In the genomic region with DNA sequence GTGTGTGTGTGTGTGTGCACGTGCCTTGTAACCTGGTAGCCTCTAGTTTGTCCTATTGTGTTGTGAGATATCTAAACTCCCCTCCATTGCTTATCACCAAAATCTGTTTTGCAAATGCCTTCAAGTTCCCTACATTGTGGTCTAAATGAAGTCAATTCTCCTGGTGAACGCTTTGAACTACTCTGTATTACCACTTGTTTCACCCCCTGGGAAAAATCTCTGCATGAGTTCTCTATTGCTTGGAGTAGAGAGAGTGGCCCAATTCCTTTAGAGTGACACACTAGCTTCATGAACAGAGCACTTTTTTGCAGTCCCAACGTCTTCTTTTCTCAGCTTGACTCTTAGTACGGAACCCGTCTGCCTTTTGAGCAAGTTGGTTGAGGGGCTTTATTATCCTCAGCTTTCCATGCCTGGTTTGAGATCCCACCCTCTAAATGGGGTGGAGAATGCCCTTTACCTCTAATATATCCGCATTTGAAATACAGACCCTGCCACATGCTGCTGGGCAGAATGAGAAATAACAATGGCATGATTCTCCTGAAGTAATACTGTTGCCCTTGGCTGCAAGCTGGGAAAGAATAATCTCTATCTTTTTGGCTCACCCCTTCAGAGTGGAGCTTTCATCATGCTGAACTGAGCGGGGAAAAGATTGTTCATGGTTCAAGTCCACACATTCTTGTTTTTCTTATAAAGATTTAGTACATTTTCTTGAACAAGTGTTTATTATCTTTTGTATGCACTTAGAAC, we compare ENCODE assay signal across 26 cellular contexts.
DNase-seq lines count a peak whose midpoint lies in the region; ATAC-seq and TF ChIP-seq lines count a peak whose summit lies in the region.
"Had no signal": no experiment of that assay in that cellular context is flagged by ENCODE, and none has a peak within 500 bp of the region (broad histone marks: within the 10 kb centered on the region; RNA-seq: fewer than 3 reads in every experiment).

No MANE protein-coding gene starts in this region.

- H3K4me1 ChIP-seq in adipocyte (ENCODE audit: control insufficient read depth, insufficient read depth, low read length) = no peaks in the 10 kb centered on the region
- peaks cover 0 to 5% of the 10 kb centered on the region in 2 donors for H3K4me1 ChIP-seq in neuronal stem cell (ENCODE audit: control insufficient read depth in 2 of 2, insufficient read depth in 1 of 2, low read depth in 1 of 2, low read length in 2 of 2)
- H3K4me1 ChIP-seq: tibial artery had no signal

- no peak overlapping the region for H3K4ac ChIP-seq in neuronal stem cell (ENCODE audit: low read length)

- peak overlapping the region; percentile 82 for H2AFZ ChIP-seq in neuronal stem cell (ENCODE audit: low read length)
- H2AFZ ChIP-seq: hepatocyte had no signal

- no peak overlapping the region for H2AK5ac ChIP-seq in neuronal stem cell (ENCODE audit: low read depth, low read length)

- H3K27me3 ChIP-seq in H7 (ENCODE audit: control insufficient read depth, insufficient read depth, low read length) (no peaks in the 10 kb centered on the region), adipocyte (replicated peaks; ENCODE audit: control insufficient read depth, insufficient read depth, low read length) (no peaks in the 10 kb centered on the region), neuronal stem cell (ENCODE audit: control insufficient read depth in 3 of 3, insufficient read depth in 3 of 3, low read depth in 1 of 3, low read length in 3 of 3) (no peaks in the 10 kb centered on the region)
- H3K27me3 ChIP-seq: foreskin keratinocyte, hepatocyte, tibial artery had no signal

- no peak overlapping the region for H3K9ac ChIP-seq in adipocyte (ENCODE audit: low read length)
- no peak overlapping the region for H3K9ac ChIP-seq in neuronal stem cell (ENCODE audit: low read depth, low read length, poor library complexity)

- no peak overlapping the region for H3K18ac ChIP-seq in neuronal stem cell (ENCODE audit: low read length)

- no peaks in the 10 kb centered on the region for H3K27me3 Mint-ChIP-seq in stimulated activated naive CD8-positive, alpha-beta T cell treated with anti-CD3 and anti-CD28 coated beads, Interleukin-15, amount 100 ng/mL, for 72 hours
- H3K27me3 Mint-ChIP-seq: stimulated activated memory B cell treated with anti-CD40 and anti-IgM and Interleukin-4, amounts not matched to agents 10 μg/mL and 1 μg/mL and 100 μg/mL, for 72 hours had no signal

- H3K4me3 Mint-ChIP-seq in stimulated activated naive CD8-positive, alpha-beta T cell treated with anti-CD3 and anti-CD28 coated beads, Interleukin-15, amount 100 ng/mL, for 72 hours = no peak overlapping the region
- H3K4me3 Mint-ChIP-seq: activated CD8-positive, alpha-beta T cell treated with anti-CD3 and anti-CD28 coated beads, Interleukin-2, amount 10 ng/mL, durations not matched to agents 7 days and 5 days; CD8-positive, alpha-beta T cell; natural killer cell; stimulated activated memory B cell treated with anti-CD40 and anti-IgM and Interleukin-4, amounts not matched to agents 10 μg/mL and 1 μg/mL and 100 μg/mL, for 72 hours had no signal

- H3K4me2 ChIP-seq in neuronal stem cell (ENCODE audit: insufficient read depth, low read length, poor library complexity, severe bottlenecking) = no peak overlapping the region
- H3K4me2 ChIP-seq: hepatocyte had no signal

- no peaks in the 10 kb centered on the region for H3K79me1 ChIP-seq in neuronal stem cell (ENCODE audit: low read depth, low read length)

- H3K4me3 ChIP-seq in H7 (ENCODE audit: insufficient read depth, low read depth, low read length) (no peak overlapping the region), adipocyte (ENCODE audit: low read length) (no peak overlapping the region), fibroblast of the aortic adventitia (ENCODE audit: low read depth, low read length) (no peak overlapping the region), neuronal stem cell (ENCODE audit: low read length in 2 of 2) (no peak overlapping the region)
- H3K4me3 ChIP-seq: hepatocyte, tibial artery had no signal

- no peaks in the 10 kb centered on the region for H3K4me1 Mint-ChIP-seq in stimulated activated naive CD8-positive, alpha-beta T cell treated with anti-CD3 and anti-CD28 coated beads, Interleukin-15, amount 100 ng/mL, for 72 hours
- H3K4me1 Mint-ChIP-seq: natural killer cell; stimulated activated memory B cell treated with anti-CD40 and anti-IgM and Interleukin-4, amounts not matched to agents 10 μg/mL and 1 μg/mL and 100 μg/mL, for 72 hours had no signal

- DNase-seq in H7 = peak; percentile 12
- peak; percentile 76 for DNase-seq in adipocyte (ENCODE audit: low read depth)
- DNase-seq in fibroblast of the aortic adventitia (ENCODE audit: low read depth) = peak; percentile 78
- no peak for DNase-seq in neuronal stem cell (ENCODE audit: low spot score)
- DNase-seq in G401 (ENCODE audit: low spot score) = no peak
- no peak for DNase-seq in SKM-1 (lab: John Stamatoyannopoulos, UW; ENCODE audit: unreplicated experiment)
- no peak for DNase-seq in stimulated activated naive CD8-positive, alpha-beta T cell treated with anti-CD3 and anti-CD28 coated beads, Interleukin-15, amount 100 ng/mL, for 72 hours
- DNase-seq: activated CD8-positive, alpha-beta T cell treated with anti-CD3 and anti-CD28 coated beads, Interleukin-2, amount 10 ng/mL, durations not matched to agents 7 days and 5 days; activated naive CD4-positive, alpha-beta T cell; activated T-cell treated with anti-CD3 and anti-CD28 coated beads, Interleukin-2, amount 50 U/mL, for 1 hour; anterior cingulate cortex; CD8-positive, alpha-beta T cell; DMS53; foreskin keratinocyte; HCEC 1CT; left cardiac atrium; mesenchymal stem cell; natural killer cell; NCI-H1417 treated with DMSO at 0.1 percent for 48 hours; NCI-H526; tibial artery had no signal

- H3K27ac Mint-ChIP-seq in stimulated activated naive CD8-positive, alpha-beta T cell treated with anti-CD3 and anti-CD28 coated beads, Interleukin-15, amount 100 ng/mL, for 72 hours = no peak overlapping the region
- H3K27ac Mint-ChIP-seq: activated CD8-positive, alpha-beta T cell treated with anti-CD3 and anti-CD28 coated beads, Interleukin-2, amount 10 ng/mL, durations not matched to agents 7 days and 5 days; CD8-positive, alpha-beta T cell; natural killer cell; stimulated activated memory B cell treated with anti-CD40 and anti-IgM and Interleukin-4, amounts not matched to agents 10 μg/mL and 1 μg/mL and 100 μg/mL, for 72 hours had no signal

- no peak overlapping the region for H4K91ac ChIP-seq in neuronal stem cell (ENCODE audit: low read depth, low read length, poor library complexity)

- H2BK120ac ChIP-seq in neuronal stem cell (ENCODE audit: low read depth, low read length) = no peak overlapping the region

- peaks cover 10 to 19% of the 10 kb centered on the region in 2 donors for H3K9me3 Mint-ChIP-seq in stimulated activated naive CD8-positive, alpha-beta T cell treated with anti-CD3 and anti-CD28 coated beads, Interleukin-15, amount 100 ng/mL, for 72 hours
- H3K9me3 Mint-ChIP-seq: stimulated activated memory B cell treated with anti-CD40 and anti-IgM and Interleukin-4, amounts not matched to agents 10 μg/mL and 1 μg/mL and 100 μg/mL, for 72 hours had no signal

- in situ Hi-C loops in G401 (cut with HindIII; ENCODE audit: low sequenced_read_pairs) = no loop called here

- H3K14ac ChIP-seq in neuronal stem cell (ENCODE audit: low read length) = no peak overlapping the region

- no CpG with 5 or more reads among the region's 7 CpGs for WGBS in neuronal stem cell (ENCODE audit: extremely low coverage in 2 of 2, insufficient read length in 2 of 2, insufficient replicate concordance in 1 of 2), 2 donors

- TF ChIP-seq CTCF in fibroblast of the aortic adventitia (IDR thresholded peaks at IDR 0.05; ENCODE audit: insufficient read depth, low read length) = no peak

- no peak overlapping the region for H3K27ac ChIP-seq in neuronal stem cell (replicated peaks; ENCODE audit: low read length)
- H3K27ac ChIP-seq: foreskin keratinocyte, hepatocyte, tibial artery had no signal

- no peak overlapping the region for H4K8ac ChIP-seq in neuronal stem cell (ENCODE audit: low read depth, low read length)

- H3K23ac ChIP-seq in neuronal stem cell (ENCODE audit: low read depth, low read length, poor library complexity) = no peak overlapping the region

- ATAC-seq in HG02884 (IDR thresholded peaks at IDR 0.05; ENCODE audit: unreplicated experiment) = no peak
- no peak for ATAC-seq in stimulated activated naive CD8-positive, alpha-beta T cell treated with anti-CD3 and anti-CD28 coated beads, Interleukin-15, amount 100 ng/mL, for 72 hours
- ATAC-seq: activated CD4-positive, CD25-positive, alpha-beta regulatory T cell treated with anti-CD3 and anti-CD28 coated beads, Interleukin-2, amount 50 U/mL, for 24 hours; activated CD8-positive, alpha-beta T cell treated with anti-CD3 and anti-CD28 coated beads, Interleukin-2, amount 10 ng/mL, durations not matched to agents 7 days and 5 days; CD8-positive, alpha-beta T cell; foreskin keratinocyte; HepG2; left cardiac atrium; natural killer cell; stimulated activated memory B cell treated with anti-CD40 and anti-IgM and Interleukin-4, amounts not matched to agents 10 μg/mL and 1 μg/mL and 100 μg/mL, for 72 hours had no signal

- no peak overlapping the region for H2BK12ac ChIP-seq in neuronal stem cell (ENCODE audit: low read length)

- H3K9me3 ChIP-seq in adipocyte (ENCODE audit: control insufficient read depth, low read length) = peaks cover 6% of the 10 kb centered on the region
- no peaks in the 10 kb centered on the region for H3K9me3 ChIP-seq in neuronal stem cell (replicated peaks in 1 of 2; ENCODE audit: control insufficient read depth in 2 of 2, insufficient read depth in 1 of 2, low read depth in 1 of 2, low read length in 2 of 2)
- H3K9me3 ChIP-seq: tibial artery had no signal

- no peak overlapping the region for H2BK15ac ChIP-seq in neuronal stem cell (ENCODE audit: low read length)

- H3K36me3 ChIP-seq in H7 (replicated peaks; ENCODE audit: control insufficient read depth, insufficient read depth, low read length) (no peaks in the 10 kb centered on the region), adipocyte (ENCODE audit: control insufficient read depth, insufficient read depth, low read length, severe bottlenecking) (no peaks in the 10 kb centered on the region), neuronal stem cell (replicated peaks in 1 of 2; ENCODE audit: control insufficient read depth in 2 of 2, insufficient read depth in 2 of 2, low read length in 2 of 2) (no peaks in the 10 kb centered on the region)
- H3K36me3 ChIP-seq: tibial artery had no signal

- H2BK5ac ChIP-seq in neuronal stem cell (ENCODE audit: low read length) = no peak overlapping the region

Comparison
In these comparisons a context has a peak if more than half of its experiments do, and no peak if none do; other contexts are left out.
1. DNase-seq: peak in H7 (single experiment), adipocyte (single experiment) and fibroblast of the aortic adventitia (single experiment); none in neuronal stem cell (single experiment), G401 (single experiment), SKM-1 (single experiment) and stimulated activated naive CD8-positive, alpha-beta T cell treated with anti-CD3 and anti-CD28 coated beads, Interleukin-15, amount 100 ng/mL, for 72 hours (0 of 2).